ENCODE assay signal across 8 cellular contexts in genomic region chr19:21604941-21605548, GRCh38.
DNase-seq lines count a peak whose midpoint lies in the region; ATAC-seq and TF ChIP-seq lines count a peak whose summit lies in the region.

No MANE protein-coding gene starts in this region.

- no peaks in the 10 kb centered on the region for H3K36me3 ChIP-seq in body of pancreas (replicated peaks in 1 of 2; ENCODE audit: insufficient read depth in 1 of 2, low read depth in 2 of 2)

- no peak for TF ChIP-seq CTCF in body of pancreas (IDR thresholded peaks at IDR 0.05)
- no peak for TF ChIP-seq CTCF in lower leg skin (IDR thresholded peaks at IDR 0.05)
- no peak for TF ChIP-seq CTCF in type B pancreatic cell (conservative IDR thresholded peaks at IDR 0.05)

- H3K36me3 Mint-ChIP-seq in activated CD8-positive, alpha-beta memory T cell treated with anti-CD3 and anti-CD28 coated beads, Interleukin-2, amount 10 ng/mL, durations not matched to agents 7 days and 5 days: peaks cover 4% of the 10 kb centered on the region
- H3K36me3 Mint-ChIP-seq in type B pancreatic cell: no peaks in the 10 kb centered on the region

- ATAC-seq in activated CD8-positive, alpha-beta memory T cell treated with anti-CD3 and anti-CD28 coated beads, Interleukin-2, amount 10 ng/mL, durations not matched to agents 7 days and 5 days: no peak
- no peak for ATAC-seq in body of pancreas
- ATAC-seq in HG02610 (IDR thresholded peaks at IDR 0.05; ENCODE audit: unreplicated experiment): no peak
- no peak for ATAC-seq in HG03045 (IDR thresholded peaks at IDR 0.05; ENCODE audit: unreplicated experiment)

- no peak overlapping the region for H3K27ac Mint-ChIP-seq in activated CD8-positive, alpha-beta memory T cell treated with anti-CD3 and anti-CD28 coated beads, Interleukin-2, amount 10 ng/mL, durations not matched to agents 7 days and 5 days
- H3K27ac Mint-ChIP-seq in type B pancreatic cell: peak overlapping the region; percentile 79

- peaks cover 63% of the 10 kb centered on the region for H3K4me1 ChIP-seq in body of pancreas

- CTCF ChIA-PET in activated CD8-positive, alpha-beta memory T cell treated with anti-CD3 and anti-CD28 coated beads, Interleukin-2, amount 10 ng/mL, durations not matched to agents 7 days and 5 days (lab: Charles Lee): no interaction called here

- TF ChIP-seq POLR2A in body of pancreas (IDR thresholded peaks at IDR 0.05) (no peak), lower leg skin (IDR thresholded peaks at IDR 0.05) (no peak)

- WGBS in body of pancreas, 2 donors: 18 to 21% methylated on average over 12 of the region's 12 CpGs
- 3 to 23% methylated on average over 12 of the region's 12 CpGs for WGBS in lower leg skin, 2 donors

- no peaks in the 10 kb centered on the region for H3K27me3 ChIP-seq in body of pancreas

- H3K4me1 Mint-ChIP-seq in activated CD8-positive, alpha-beta memory T cell treated with anti-CD3 and anti-CD28 coated beads, Interleukin-2, amount 10 ng/mL, durations not matched to agents 7 days and 5 days: peaks cover 12% of the 10 kb centered on the region
- H3K4me1 Mint-ChIP-seq in type B pancreatic cell (ENCODE audit: unreplicated experiment): peaks cover 26% of the 10 kb centered on the region

- H3K4me3 Mint-ChIP-seq in activated CD8-positive, alpha-beta memory T cell treated with anti-CD3 and anti-CD28 coated beads, Interleukin-2, amount 10 ng/mL, durations not matched to agents 7 days and 5 days: peak overlapping the region; percentile 66
- H3K4me3 Mint-ChIP-seq in type B pancreatic cell: peak overlapping the region; percentile 74

- H3K4me3 ChIP-seq in body of pancreas: no peak overlapping the region
- peak overlapping the region; percentile 18 for H3K4me3 ChIP-seq in lower leg skin (ENCODE audit: low read depth, poor library complexity, severe bottlenecking)

- peaks cover 4% of the 10 kb centered on the region for H3K9me3 Mint-ChIP-seq in activated CD8-positive, alpha-beta memory T cell treated with anti-CD3 and anti-CD28 coated beads, Interleukin-2, amount 10 ng/mL, durations not matched to agents 7 days and 5 days (ENCODE audit: low read depth)
- peaks cover 3% of the 10 kb centered on the region for H3K9me3 Mint-ChIP-seq in type B pancreatic cell

- no peak for DNase-seq in activated CD8-positive, alpha-beta memory T cell treated with anti-CD3 and anti-CD28 coated beads, Interleukin-2, amount 10 ng/mL, durations not matched to agents 7 days and 5 days
- DNase-seq in activated CD8-positive, alpha-beta memory T cell treated with anti-CD3 and anti-CD28 coated beads, Interleukin-2, amount 50 U/mL, for 4 hours: no peak
- DNase-seq in body of pancreas: peak in 3 of 4 donors; percentile 34 to 67 (median 39)
- no peak for DNase-seq in lower leg skin (ENCODE audit: low spot score in 2 of 2)
- no peak for DNase-seq in type B pancreatic cell (ENCODE audit: extremely low spot score, unreplicated experiment)
- DNase-seq in SHP77 (lab: John Stamatoyannopoulos, UW): no peak

- H3K9me3 ChIP-seq in body of pancreas: no peaks in the 10 kb centered on the region

- no peaks in the 10 kb centered on the region for H3K27me3 Mint-ChIP-seq in activated CD8-positive, alpha-beta memory T cell treated with anti-CD3 and anti-CD28 coated beads, Interleukin-2, amount 10 ng/mL, durations not matched to agents 7 days and 5 days
- H3K27me3 Mint-ChIP-seq in type B pancreatic cell: no peaks in the 10 kb centered on the region

- H3K27ac ChIP-seq in body of pancreas: peak overlapping the region; percentile 55 to 87 (median 78)

- intact Hi-C loops in body of pancreas (cut with DNase I): no loop called here
- intact Hi-C loops in lower leg skin (cut with DNase I; ENCODE audit: low total_unique reads): no loop called here

Comparison
In these comparisons a context has a peak if more than half of its experiments do, and no peak if none do; other contexts are left out.
1. DNase-seq: peak in body of pancreas (3 of 4); none in activated CD8-positive, alpha-beta memory T cell treated with anti-CD3 and anti-CD28 coated beads, Interleukin-2, amount 10 ng/mL, durations not matched to agents 7 days and 5 days (single experiment), activated CD8-positive, alpha-beta memory T cell treated with anti-CD3 and anti-CD28 coated beads, Interleukin-2, amount 50 U/mL, for 4 hours (single experiment), lower leg skin (0 of 2), type B pancreatic cell (single experiment) and SHP77 (0 of 2).